8 cellular contexts compared by ENCODE assay signal in genomic region chr1:58922302-58923089, GRCh38.
A peak's percentile ranks its signal among the peaks of the same experiment; 100 is the strongest.
DNase-seq lines count a peak whose midpoint lies in the region; ATAC-seq lines count a peak whose summit lies in the region.

No MANE protein-coding gene starts in this region.

- H3K9ac ChIP-seq in mesendoderm (ENCODE audit: low read length): no peak overlapping the region

- H3K23ac ChIP-seq in mesendoderm (ENCODE audit: low read length): no peak overlapping the region

- no peak overlapping the region for H2BK5ac ChIP-seq in mesendoderm (ENCODE audit: low read length)

- H3K56ac ChIP-seq in mesendoderm (ENCODE audit: low read length): no peak overlapping the region

- no peaks in the 10 kb centered on the region for H3K79me2 ChIP-seq in mesendoderm (ENCODE audit: control insufficient read depth, insufficient read depth, low read length)

- H3K36me3 ChIP-seq in mesendoderm (ENCODE audit: control insufficient read depth, insufficient read depth, low read length): no peaks in the 10 kb centered on the region

- peak; percentile 19 for DNase-seq in activated CD4-positive, alpha-beta T cell treated with anti-CD3 and anti-CD28 coated beads, Interleukin-2, amount 50 U/mL, for 1 hour
- DNase-seq in glomerular visceral epithelial cell (ENCODE audit: extremely low spot score): peak; percentile 26
- no peak for DNase-seq in globus pallidus (ENCODE audit: low spot score)
- no peak for DNase-seq in mesendoderm
- no peak for DNase-seq in NCI-H748 (lab: John Stamatoyannopoulos, UW; ENCODE audit: unreplicated experiment)

- H3K27ac ChIP-seq in skin epidermis: peak overlapping the region in 11 of 21 experiments; percentile 5 to 59 (median 27)
- H3K27ac ChIP-seq in mesendoderm (ENCODE audit: low read depth, low read length): no peak overlapping the region

- H3K4ac ChIP-seq in mesendoderm (ENCODE audit: low read depth, low read length): no peak overlapping the region

- no peak overlapping the region for H3K4me3 ChIP-seq in skin epidermis
- no peak overlapping the region for H3K4me3 ChIP-seq in mesendoderm (ENCODE audit: low read length)

- ATAC-seq in GM19025 (IDR thresholded peaks at IDR 0.05; ENCODE audit: low read depth, unreplicated experiment) (peak; percentile 96), HG02943 (IDR thresholded peaks at IDR 0.05; ENCODE audit: low read depth, unreplicated experiment) (peak; percentile 89)

- H3K27me3 ChIP-seq in mesendoderm (ENCODE audit: insufficient read depth, low read length, poor library complexity): no peaks in the 10 kb centered on the region

- H3K18ac ChIP-seq in mesendoderm (ENCODE audit: low read length): no peak overlapping the region

- no peaks in the 10 kb centered on the region for H3K4me1 ChIP-seq in mesendoderm (ENCODE audit: control insufficient read depth, low read depth, low read length)

- H2BK15ac ChIP-seq in mesendoderm (replicated peaks; ENCODE audit: low read depth): no peak overlapping the region

- no peak overlapping the region for H4K5ac ChIP-seq in mesendoderm (ENCODE audit: low read length)

- WGBS in mesendoderm (ENCODE audit: extremely low coverage, insufficient coverage, low lambda C conversion rate): no CpG with 5 or more reads among the region's 13 CpGs

- no peak overlapping the region for H3K4me2 ChIP-seq in mesendoderm (ENCODE audit: low read length)

- no peak overlapping the region for H4K8ac ChIP-seq in mesendoderm (ENCODE audit: low read depth, low read length)

- no peaks in the 10 kb centered on the region for H3K79me1 ChIP-seq in mesendoderm (ENCODE audit: low read length)

- H2BK120ac ChIP-seq in mesendoderm (ENCODE audit: low read depth, low read length): no peak overlapping the region

- no peak overlapping the region for H2AK5ac ChIP-seq in mesendoderm (ENCODE audit: low read length)

Comparison
In these comparisons a context has a peak if more than half of its experiments do, and no peak if none do; other contexts are left out.
1. DNase-seq: peak in activated CD4-positive, alpha-beta T cell treated with anti-CD3 and anti-CD28 coated beads, Interleukin-2, amount 50 U/mL, for 1 hour (single experiment) and glomerular visceral epithelial cell (single experiment); none in globus pallidus (single experiment), mesendoderm (single experiment) and NCI-H748 (single experiment).